Comparison of ENCODE assay signal across 8 cellular contexts in the genomic region with DNA sequence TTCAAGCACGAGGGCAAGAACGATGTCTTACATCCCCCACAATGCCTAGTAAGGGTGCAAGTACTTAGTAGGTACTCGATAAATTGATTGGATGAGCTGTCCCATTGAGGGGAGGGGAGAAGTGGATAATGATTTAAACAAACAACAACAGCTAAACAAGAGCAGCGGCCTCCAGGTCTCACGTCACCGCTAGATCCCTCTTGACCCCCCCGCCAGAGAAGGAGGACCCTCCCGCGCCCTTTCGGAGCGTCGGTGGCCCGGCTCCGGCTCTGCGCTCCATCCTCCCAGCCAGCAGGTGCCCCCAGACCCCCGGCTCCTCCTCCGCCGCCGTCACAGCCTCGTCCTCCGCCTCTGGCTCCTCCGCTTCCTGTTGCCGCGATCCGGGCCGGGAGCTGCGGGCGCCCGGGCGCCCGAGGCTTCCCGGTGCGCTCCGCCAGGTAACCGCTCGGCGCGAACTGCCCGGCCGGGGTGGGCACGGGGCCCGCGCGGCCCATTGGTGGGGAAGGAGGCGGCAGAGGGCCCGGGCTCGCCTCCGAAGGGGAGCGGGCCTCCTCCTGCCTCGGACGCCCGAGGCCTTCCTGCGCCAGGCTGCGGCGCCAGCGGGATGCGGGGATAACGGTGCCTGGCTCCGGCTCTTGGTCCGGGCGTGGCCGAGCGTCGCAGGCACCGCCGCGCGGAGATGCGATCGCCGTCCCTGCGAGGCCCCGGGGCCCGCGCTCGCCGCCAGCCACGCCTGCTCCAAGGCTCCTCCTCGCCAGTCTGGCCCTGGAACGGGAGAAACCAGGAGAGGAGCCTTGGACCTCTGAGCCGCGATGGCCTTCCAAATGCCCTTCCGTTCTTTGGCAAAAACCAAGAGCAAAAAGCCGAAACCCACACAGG. TPM values are rescaled to one million over a fixed set of nuclear protein-coding genes. Genes with fewer than 3 reads are reported as not detected.
DNase-seq lines count a peak whose midpoint lies in the region; ATAC-seq and TF ChIP-seq lines count a peak whose summit lies in the region.

TLCD5 (plus strand) TSS at position 368 of the 879 bp plus-strand sequence. CDS start 2,143 bp downstream, outside the sequence.

- ATAC-seq in GM18907 (IDR thresholded peaks at IDR 0.05; ENCODE audit: unreplicated experiment) (peak; percentile 51), left lobe of liver (peak; percentile 79)

- no peaks in the 10 kb centered on the region for H3K27me3 ChIP-seq in A673 (replicated peaks; ENCODE audit: insufficient read depth, low read depth, low read length, poor library complexity)

- peak within 1 kb of the TSS; percentile 73 for H3K4me3 ChIP-seq in A673 (ENCODE audit: low read depth, low read length, poor library complexity, severe bottlenecking)

- intact Hi-C loops in A673 (cut with micrococcal nuclease; ENCODE audit: unreplicated experiment), result no loop called here

- no peaks in the 10 kb centered on the region for H3K9me3 ChIP-seq in A673 (ENCODE audit: low read depth, low read length, poor library complexity, severe bottlenecking)

- TF ChIP-seq CTCF in A673 (conservative IDR thresholded peaks at IDR 0.05; ENCODE audit: low read depth, low read length) (peak; percentile 51), VCaP (conservative IDR thresholded peaks at IDR 0.05) (peak; percentile 55)

- H3K4me1 ChIP-seq in A673 (ENCODE audit: insufficient read depth, low read length, poor library complexity, severe bottlenecking), result peaks cover 22% of the 10 kb centered on the region

- DNase-seq in A673 (ENCODE audit: low spot score) (peak; percentile 89), NCI-H1105 treated with DMSO at 0.1 percent for 48 hours (lab: John Stamatoyannopoulos, UW) (peak; percentile 92), dedifferentiated amniotic fluid mesenchymal stem cell (ENCODE audit: extremely low spot score) (peak; percentile 60), left lobe of liver (ENCODE audit: low spot score) (no peak), GM19238 (ENCODE audit: insufficient read length, low spot score) (no peak)
- DNase-seq in stimulated activated CD4-positive, alpha-beta T cell treated with anti-CD3 and anti-CD28 coated beads, Interleukin-4, amount 100 ng/mL, for 24 hours, result peak; percentile 21

- POLR2A ChIA-PET in A673 (lab: Charles Lee; ENCODE audit: low non-redundant PET), result no interaction called here

- CTCF ChIA-PET in A673 (lab: Charles Lee), result interaction anchor here (1.1 kb wide), 1 partner anchor 107 kb away, joined by 3 read pairs; no protein-coding TSS in a partner anchor

- no TSS peak for BruUV-seq in A673 (replicated peaks; lab: Mats Ljungman, UMichigan)

- H3K36me3 ChIP-seq in A673 (ENCODE audit: insufficient read depth, low read length, poor library complexity, severe bottlenecking), result peaks cover 4% of the 10 kb centered on the region

- H3K27ac ChIP-seq in A673 (ENCODE audit: low read depth, low read length, poor library complexity, severe bottlenecking) (peak within 1 kb of the TSS; percentile 83), VCaP (peak within 1 kb of the TSS; percentile 97)

RNA-seq across cellular contexts. Expression of gene TLCD5, which starts in this region (rescaled TPM):
- total RNA-seq in A673 (2021) (11.1 and 13.4 TPM in 2 replicates), left lobe of liver (0.23 TPM)

Comparison
In these comparisons a context has a peak if more than half of its experiments do, and no peak if none do; other contexts are left out.
1. Peak in ATAC-seq in left lobe of liver; RNA of the gene not detected or under 1 TPM.
2. DNase-seq: peak in A673 (single experiment), NCI-H1105 treated with DMSO at 0.1 percent for 48 hours (single experiment), dedifferentiated amniotic fluid mesenchymal stem cell (single experiment) and stimulated activated CD4-positive, alpha-beta T cell treated with anti-CD3 and anti-CD28 coated beads, Interleukin-4, amount 100 ng/mL, for 24 hours (single experiment); none in left lobe of liver (single experiment) and GM19238 (single experiment).